Comparison of ENCODE assay signal across 12 cellular contexts in genomic region chr1:52426391-52426790, GRCh38. TPM values are rescaled to one million over a fixed set of nuclear protein-coding genes. Genes with fewer than 3 reads are reported as not detected.
DNase-seq lines count a peak whose midpoint lies in the region; ATAC-seq lines count a peak whose summit lies in the region.
"Had no signal": no experiment of that assay in that cellular context is flagged by ENCODE, and none has a peak within 500 bp of the region (broad histone marks: within the 10 kb centered on the region; RNA-seq: fewer than 3 reads in every experiment).

No MANE protein-coding gene starts in this region.

- H3K4me3 Mint-ChIP-seq in activated naive CD8-positive, alpha-beta T cell treated with anti-CD3 and anti-CD28 coated beads, Interleukin-2, amount 50 U/mL, for 24 hours: no peak overlapping the region
- H3K4me3 Mint-ChIP-seq in immature natural killer cell: no peak overlapping the region

- no peaks in the 10 kb centered on the region for H3K27me3 Mint-ChIP-seq in activated naive CD8-positive, alpha-beta T cell treated with anti-CD3 and anti-CD28 coated beads, Interleukin-2, amount 50 U/mL, for 24 hours
- H3K27me3 Mint-ChIP-seq in immature natural killer cell (ENCODE audit: low read depth in 3 of 3): peaks cover 0 to 6% (median 0%) of the 10 kb centered on the region in 3 donors

- DNase-seq in AG08395 (ENCODE audit: low spot score) (peak; percentile 7), GM03348 (ENCODE audit: low spot score) (peak; percentile 36), immature natural killer cell (no peak), nucleus accumbens (lab: John Stamatoyannopoulos, UW) (no peak), DMS53 treated with DMSO at 0.1 percent for 48 hours (lab: John Stamatoyannopoulos, UW; ENCODE audit: unreplicated experiment) (no peak)
- no peak for DNase-seq in activated naive CD8-positive, alpha-beta T cell treated with anti-CD3 and anti-CD28 coated beads, Interleukin-2, amount 50 U/mL, for 24 hours
- DNase-seq: heart left ventricle, NCI-H510A treated with DMSO at 0.1 percent for 48 hours, SIG-M5, stomach had no signal

- H3K4me1 Mint-ChIP-seq in activated naive CD8-positive, alpha-beta T cell treated with anti-CD3 and anti-CD28 coated beads, Interleukin-2, amount 50 U/mL, for 24 hours: peaks cover 38% of the 10 kb centered on the region
- H3K4me1 Mint-ChIP-seq in immature natural killer cell: peaks cover 18 to 33% of the 10 kb centered on the region in 2 donors

- ATAC-seq in activated naive CD8-positive, alpha-beta T cell treated with anti-CD3 and anti-CD28 coated beads, Interleukin-2, amount 50 U/mL, for 24 hours: no peak
- no peak for ATAC-seq in HG03095 (IDR thresholded peaks at IDR 0.05; ENCODE audit: unreplicated experiment)
- ATAC-seq in GM18498 (IDR thresholded peaks at IDR 0.05; ENCODE audit: unreplicated experiment): no peak
- ATAC-seq: heart left ventricle had no signal

- peak overlapping the region; percentile 80 for H3K27ac Mint-ChIP-seq in activated naive CD8-positive, alpha-beta T cell treated with anti-CD3 and anti-CD28 coated beads, Interleukin-2, amount 50 U/mL, for 24 hours
- peak overlapping the region in 4 of 6 donors; percentile 17 to 83 (median 65) for H3K27ac Mint-ChIP-seq in immature natural killer cell

- no peaks in the 10 kb centered on the region for H3K9me3 Mint-ChIP-seq in activated naive CD8-positive, alpha-beta T cell treated with anti-CD3 and anti-CD28 coated beads, Interleukin-2, amount 50 U/mL, for 24 hours
- H3K9me3 Mint-ChIP-seq in immature natural killer cell: no peaks in the 10 kb centered on the region

- peaks cover 37% of the 10 kb centered on the region for H3K36me3 Mint-ChIP-seq in activated naive CD8-positive, alpha-beta T cell treated with anti-CD3 and anti-CD28 coated beads, Interleukin-2, amount 50 U/mL, for 24 hours (ENCODE audit: low read depth)
- H3K36me3 Mint-ChIP-seq in immature natural killer cell: peaks cover 15 to 19% (median 18%) of the 10 kb centered on the region in 3 donors

RNA-seq across cellular contexts. Expression of gene PRPF38A, which starts 22.0 kb away (rescaled TPM):
- 10 to 100 TPM; 34.3 to 56.6 (median 42.0) TPM for polyA plus RNA-seq in immature natural killer cell

RNA-seq across cellular contexts. Expression of gene ORC1, which starts 22.2 kb away (rescaled TPM):
- polyA plus RNA-seq in immature natural killer cell: 1 to 10 TPM in 1 of 3 donors, under 1 TPM in 2; 0.46 to 1.2 (median 0.58) TPM

Comparison
In these comparisons a context has a peak if more than half of its experiments do, and no peak if none do; other contexts are left out.
1. DNase-seq: peak in AG08395 (single experiment) and GM03348 (single experiment); none in activated naive CD8-positive, alpha-beta T cell treated with anti-CD3 and anti-CD28 coated beads, Interleukin-2, amount 50 U/mL, for 24 hours (single experiment), immature natural killer cell (0 of 3), nucleus accumbens (0 of 56) and DMS53 treated with DMSO at 0.1 percent for 48 hours (single experiment).